Comparison of ENCODE assay signal across 27 cellular contexts in the genomic region with DNA sequence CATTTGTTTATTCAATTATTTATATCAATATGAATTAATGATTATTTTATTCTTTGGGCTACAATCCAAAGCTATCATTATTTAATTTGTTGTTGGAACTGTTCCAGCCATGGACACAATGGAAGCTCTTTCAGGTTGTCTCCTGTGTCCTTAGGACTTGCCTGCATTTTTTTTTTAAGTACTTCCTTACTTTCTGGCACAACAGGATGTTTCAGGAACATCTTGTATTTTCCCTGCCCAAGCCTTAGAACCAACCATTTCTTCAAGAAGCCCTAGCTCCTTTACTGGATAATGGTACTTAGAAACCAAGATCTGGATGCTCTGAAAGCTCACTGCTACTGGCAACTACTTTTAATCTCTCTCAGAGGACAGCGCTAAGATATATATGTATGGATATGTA.
"Had no signal": no experiment of that assay in that cellular context is flagged by ENCODE, and none has a peak within 500 bp of the region (broad histone marks: within the 10 kb centered on the region; RNA-seq: fewer than 3 reads in every experiment).

No MANE protein-coding gene starts in this region.

- H3K27ac ChIP-seq: breast epithelium, gastroesophageal sphincter, neural progenitor cell, parathyroid adenoma, psoas muscle, transverse colon, uterus had no signal

- H3K4me1 ChIP-seq: breast epithelium, gastroesophageal sphincter, left lung, neural progenitor cell, parathyroid adenoma, psoas muscle, transverse colon, uterus had no signal

- H3K4me2 ChIP-seq: neural progenitor cell had no signal

- H3K27ac Mint-ChIP-seq: activated CD4-positive, alpha-beta memory T cell treated with anti-CD3 and anti-CD28 coated beads for 36 hours; activated CD4-positive, alpha-beta T cell treated with anti-CD3 and anti-CD28 coated beads, Interleukin-2, amount 10 ng/mL, durations not matched to agents 24 days and 14 days; dendritic cell treated with granulocyte-macrophage colony-stimulating factor and Interleukin-4, amounts not matched to agents 40 ng/mL and 50 ng/mL, for 4 days; natural killer cell; neural progenitor cell had no signal

- H3K4me3 Mint-ChIP-seq: activated CD4-positive, alpha-beta memory T cell treated with anti-CD3 and anti-CD28 coated beads for 36 hours; activated CD4-positive, alpha-beta T cell treated with anti-CD3 and anti-CD28 coated beads, Interleukin-2, amount 10 ng/mL, durations not matched to agents 24 days and 14 days; activated T-cell treated with anti-CD3 and anti-CD28 coated beads, Interleukin-2, amount 50 U/mL, for 24 hours; central memory CD8-positive, alpha-beta T cell; dendritic cell treated with granulocyte-macrophage colony-stimulating factor and Interleukin-4, amounts not matched to agents 40 ng/mL and 50 ng/mL, for 4 days; natural killer cell; neural progenitor cell had no signal

- H3K79me2 ChIP-seq: parathyroid adenoma had no signal

- H3K9me3 Mint-ChIP-seq: activated CD4-positive, alpha-beta memory T cell treated with anti-CD3 and anti-CD28 coated beads for 36 hours; activated CD4-positive, alpha-beta T cell treated with anti-CD3 and anti-CD28 coated beads, Interleukin-2, amount 10 ng/mL, durations not matched to agents 24 days and 14 days; activated T-cell treated with anti-CD3 and anti-CD28 coated beads, Interleukin-2, amount 50 U/mL, for 24 hours; central memory CD8-positive, alpha-beta T cell; dendritic cell treated with granulocyte-macrophage colony-stimulating factor and Interleukin-4, amounts not matched to agents 40 ng/mL and 50 ng/mL, for 4 days; natural killer cell; neural progenitor cell had no signal

- ATAC-seq: gastroesophageal sphincter, left lung, natural killer cell, psoas muscle, right cardiac atrium had no signal

- DNase-seq: activated CD4-positive, alpha-beta memory T cell treated with anti-CD3 and anti-CD28 coated beads for 36 hours; activated CD4-positive, alpha-beta T cell treated with anti-CD3 and anti-CD28 coated beads, Interleukin-2, amount 10 ng/mL, durations not matched to agents 24 days and 14 days; activated CD4-positive, CD25-positive, alpha-beta regulatory T cell treated with anti-CD3 and anti-CD28 coated beads, Interleukin-2, amount 50 U/mL, for 72 hours; activated CD8-positive, alpha-beta memory T cell treated with anti-CD3 and anti-CD28 coated beads, Interleukin-2, amount 50 U/mL, for 48 hours; activated gamma-delta T cell treated with Interleukin-2 at 50 U/mL for 16 hours; activated naive CD4-positive, alpha-beta T cell treated with anti-CD3 and anti-CD28 coated beads, Interleukin-2, amount 50 U/mL, for 16 hours; activated T-cell treated with anti-CD3 and anti-CD28 coated beads, Interleukin-2, amount 50 U/mL, for 24 hours; effector CD4-positive, alpha-beta T cell; heart right ventricle; kidney glomerular epithelial cell; left lung; natural killer cell; occipital lobe; psoas muscle; right cardiac atrium; stimulated activated CD4-positive, alpha-beta T cell treated with anti-CD3 and anti-CD28 coated beads, Interleukin-15, amount 100 ng/mL, for 24 hours; stimulated activated CD4-positive, alpha-beta T cell treated with anti-CD3 and anti-CD28 coated beads, Interleukin-2, amount 100 ng/mL, for 24 hours; stimulated activated naive CD4-positive, alpha-beta T cell; T-helper 2 cell; transverse colon; uterus had no signal

- H3K9ac ChIP-seq: neural progenitor cell, parathyroid adenoma had no signal

- H2AFZ ChIP-seq: neural progenitor cell, parathyroid adenoma had no signal

- H3K4me3 ChIP-seq: breast epithelium, gastroesophageal sphincter, heart right ventricle, left lung, neural progenitor cell, psoas muscle, transverse colon, uterus had no signal

- H3K36me3 ChIP-seq: breast epithelium, uterus had no signal

- H3K27me3 Mint-ChIP-seq: activated CD4-positive, alpha-beta memory T cell treated with anti-CD3 and anti-CD28 coated beads for 36 hours; activated CD4-positive, alpha-beta T cell treated with anti-CD3 and anti-CD28 coated beads, Interleukin-2, amount 10 ng/mL, durations not matched to agents 24 days and 14 days; activated T-cell treated with anti-CD3 and anti-CD28 coated beads, Interleukin-2, amount 50 U/mL, for 24 hours; central memory CD8-positive, alpha-beta T cell; dendritic cell treated with granulocyte-macrophage colony-stimulating factor and Interleukin-4, amounts not matched to agents 40 ng/mL and 50 ng/mL, for 4 days had no signal

- H3K4me1 Mint-ChIP-seq: activated CD4-positive, alpha-beta T cell treated with anti-CD3 and anti-CD28 coated beads, Interleukin-2, amount 10 ng/mL, durations not matched to agents 24 days and 14 days; central memory CD8-positive, alpha-beta T cell; natural killer cell; neural progenitor cell had no signal

- H3K9me3 ChIP-seq: breast epithelium, gastroesophageal sphincter, heart right ventricle, left lung, psoas muscle, transverse colon, uterus had no signal

- H3K27me3 ChIP-seq: breast epithelium, gastroesophageal sphincter, heart right ventricle, left lung, neural progenitor cell, transverse colon, uterus had no signal
